In the genomic region with DNA sequence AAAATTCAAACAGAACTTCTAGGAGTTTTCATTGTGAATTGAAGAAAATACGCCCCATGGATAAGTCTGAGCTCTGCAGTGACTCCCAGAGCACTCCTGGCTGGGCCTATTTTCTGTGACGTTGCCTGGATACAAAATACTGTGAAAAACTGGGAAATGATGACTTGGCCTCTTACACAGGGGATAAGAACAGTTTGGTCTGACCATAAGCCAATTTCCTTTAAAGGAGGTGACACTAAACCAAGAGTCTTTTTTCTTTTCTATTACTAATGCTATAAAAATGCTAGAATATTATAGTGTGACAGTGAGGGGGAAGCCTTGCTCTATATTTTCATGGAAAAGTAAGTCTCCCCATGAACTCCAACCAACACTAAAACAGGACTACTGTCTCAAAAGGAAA, we compare ENCODE assay signal across 9 cellular contexts. TPM values are rescaled to one million over a fixed set of nuclear protein-coding genes. Genes with fewer than 3 reads are reported as not detected.
DNase-seq lines count a peak whose midpoint lies in the region; ATAC-seq and FAIRE-seq lines count a peak whose summit lies in the region.
"Had no signal": no experiment of that assay in that cellular context is flagged by ENCODE, and none has a peak within 500 bp of the region (broad histone marks: within the 10 kb centered on the region; RNA-seq: fewer than 3 reads in every experiment).

No MANE protein-coding gene starts in this region.

- H3K36me3 Mint-ChIP-seq in activated T-helper 17 cell treated with anti-CD3 and anti-CD28 coated beads, Interleukin-2, amount 50 U/mL, for 72 hours (ENCODE audit: low read depth) = peaks cover 4% of the 10 kb centered on the region
- H3K36me3 Mint-ChIP-seq in activated CD4-positive, alpha-beta T cell treated with anti-CD3 and anti-CD28 coated beads, Interleukin-2, amount 10 ng/mL, durations not matched to agents 7 days and 5 days (ENCODE audit: low read depth) = no peaks in the 10 kb centered on the region

- no peaks in the 10 kb centered on the region for H3K9me3 Mint-ChIP-seq in activated T-helper 17 cell treated with anti-CD3 and anti-CD28 coated beads, Interleukin-2, amount 50 U/mL, for 72 hours
- H3K9me3 Mint-ChIP-seq in activated CD4-positive, alpha-beta T cell treated with anti-CD3 and anti-CD28 coated beads, Interleukin-2, amount 10 ng/mL, durations not matched to agents 7 days and 5 days = no peaks in the 10 kb centered on the region

- H3K27ac ChIP-seq in small intestine (ENCODE audit: low read depth in 1 of 2, low read length in 1 of 2) = peak overlapping the region in 1 of 2 donors; percentile 91

- 55 to 83% (median 80%) methylated on average over 2 of the region's 2 CpGs for WGBS in small intestine, 3 donors

- no peaks in the 10 kb centered on the region for H3K27me3 Mint-ChIP-seq in activated T-helper 17 cell treated with anti-CD3 and anti-CD28 coated beads, Interleukin-2, amount 50 U/mL, for 72 hours
- H3K27me3 Mint-ChIP-seq in activated CD4-positive, alpha-beta T cell treated with anti-CD3 and anti-CD28 coated beads, Interleukin-2, amount 10 ng/mL, durations not matched to agents 7 days and 5 days = no peaks in the 10 kb centered on the region

- no peaks in the 10 kb centered on the region for H3K27me3 ChIP-seq in small intestine (ENCODE audit: control insufficient read depth in 2 of 2, insufficient read depth in 2 of 2, low read length in 2 of 2)

- no peaks in the 10 kb centered on the region for H3K36me3 ChIP-seq in small intestine (ENCODE audit: control insufficient read depth in 2 of 2, insufficient read depth in 2 of 2, low read length in 2 of 2)

- CTCF ChIA-PET in activated CD4-positive, alpha-beta T cell treated with anti-CD3 and anti-CD28 coated beads, Interleukin-2, amount 10 ng/mL, durations not matched to agents 7 days and 5 days (lab: Charles Lee) = interaction anchor here (1.1 kb wide), 1 partner anchor 25 kb away, joined by 3 read pairs; no protein-coding TSS in a partner anchor

- H3K4me3 Mint-ChIP-seq in activated T-helper 17 cell treated with anti-CD3 and anti-CD28 coated beads, Interleukin-2, amount 50 U/mL, for 72 hours = no peak overlapping the region
- H3K4me3 Mint-ChIP-seq in activated CD4-positive, alpha-beta T cell treated with anti-CD3 and anti-CD28 coated beads, Interleukin-2, amount 10 ng/mL, durations not matched to agents 7 days and 5 days = no peak overlapping the region

- peak overlapping the region; percentile 58 for H3K27ac Mint-ChIP-seq in activated T-helper 17 cell treated with anti-CD3 and anti-CD28 coated beads, Interleukin-2, amount 50 U/mL, for 72 hours
- no peak overlapping the region for H3K27ac Mint-ChIP-seq in activated CD4-positive, alpha-beta T cell treated with anti-CD3 and anti-CD28 coated beads, Interleukin-2, amount 10 ng/mL, durations not matched to agents 7 days and 5 days

- DNase-seq in G401 (ENCODE audit: low spot score) (peak; percentile 55), Right ventricle myocardium superior (peak; percentile 56), pulmonary artery endothelial cell (ENCODE audit: low read depth, low spot score) (peak; percentile 91), small intestine (no peak), NCI-H1048 (lab: John Stamatoyannopoulos, UW) (no peak)
- DNase-seq in activated CD4-positive, alpha-beta T cell treated with anti-CD3 and anti-CD28 coated beads, Interleukin-2, amount 10 ng/mL, durations not matched to agents 7 days and 5 days = no peak
- DNase-seq: stimulated activated CD4-positive, alpha-beta T cell treated with anti-CD3 and anti-CD28 coated beads, Interleukin-15, amount 100 ng/mL, for 24 hours had no signal

- FAIRE-seq in small intestine (lab: Jason Lieb, UNC) = no peak

- no peaks in the 10 kb centered on the region for H3K9me3 ChIP-seq in small intestine (ENCODE audit: control insufficient read depth, low read depth)

- H3K4me1 Mint-ChIP-seq in activated T-helper 17 cell treated with anti-CD3 and anti-CD28 coated beads, Interleukin-2, amount 50 U/mL, for 72 hours = no peaks in the 10 kb centered on the region
- no peaks in the 10 kb centered on the region for H3K4me1 Mint-ChIP-seq in activated CD4-positive, alpha-beta T cell treated with anti-CD3 and anti-CD28 coated beads, Interleukin-2, amount 10 ng/mL, durations not matched to agents 7 days and 5 days

- intact Hi-C loops in Right ventricle myocardium superior (cut with DNase I) = no loop called here

- ATAC-seq in activated T-helper 17 cell treated with anti-CD3 and anti-CD28 coated beads, Interleukin-2, amount 50 U/mL, for 72 hours (replicated peaks) = no peak
- peak; percentile 79 for ATAC-seq in Right ventricle myocardium superior (ENCODE audit: poor library complexity)
- no peak for ATAC-seq in HG03196 (IDR thresholded peaks at IDR 0.05; ENCODE audit: unreplicated experiment)

- POLR2A ChIA-PET in activated CD4-positive, alpha-beta T cell treated with anti-CD3 and anti-CD28 coated beads, Interleukin-2, amount 10 ng/mL, durations not matched to agents 7 days and 5 days (lab: Charles Lee) = no interaction called here

- in situ Hi-C loops in G401 (cut with HindIII; ENCODE audit: low sequenced_read_pairs) = no loop called here

- no peak overlapping the region for H3K4me3 ChIP-seq in small intestine (ENCODE audit: low read depth in 1 of 2, low read length in 2 of 2)

- peaks cover 0 to 3% of the 10 kb centered on the region in 2 donors for H3K4me1 ChIP-seq in small intestine (ENCODE audit: control insufficient read depth in 2 of 2, insufficient read depth in 1 of 2, low read depth in 1 of 2, low read length in 1 of 2)

RNA-seq across cellular contexts. Expression of a gene that starts 45.6 kb away (rescaled TPM):
- 71.6 and 72.7 TPM in 2 replicates for total RNA-seq in G401 (2014; rRNA removed; shearing (Covaris generic))
- 10 to 100 TPM; 30.6 to 50.2 TPM for total RNA-seq in activated T-helper 17 cell treated with anti-CD3 and anti-CD28 coated beads, Interleukin-2, amount 50 U/mL, for 72 hours
- total RNA-seq in Right ventricle myocardium superior (30.4 TPM), pulmonary artery endothelial cell (243 and 321 TPM in 2 replicates)
- 1 to 10 TPM; 1.4 to 2.7 TPM for total RNA-seq in activated CD4-positive, alpha-beta T cell treated with anti-CD3 and anti-CD28 coated beads, Interleukin-2, amount 10 ng/mL, durations not matched to agents 7 days and 5 days
- 10 to 100 TPM in 1 of 3 donors, 1 to 10 TPM in 2; 1.6 to 20.6 (median 2.0) TPM for polyA plus RNA-seq in small intestine

RNA-seq across cellular contexts. Expression of a gene that starts 59.8 kb away (rescaled TPM):
- 52.9 and 58.9 TPM in 2 replicates for total RNA-seq in G401 (2014; rRNA removed; shearing (Covaris generic))
- 10 to 100 TPM; 47.8 to 73.8 TPM for total RNA-seq in activated T-helper 17 cell treated with anti-CD3 and anti-CD28 coated beads, Interleukin-2, amount 50 U/mL, for 72 hours
- total RNA-seq in Right ventricle myocardium superior (0.59 TPM), pulmonary artery endothelial cell (43.5 and 92.2 TPM in 2 replicates)
- 10 to 100 TPM; 77.5 to 92.3 TPM for total RNA-seq in activated CD4-positive, alpha-beta T cell treated with anti-CD3 and anti-CD28 coated beads, Interleukin-2, amount 10 ng/mL, durations not matched to agents 7 days and 5 days
- polyA plus RNA-seq in small intestine = 10 to 100 TPM in 1 of 3 donors, 1 to 10 TPM in 1, under 1 TPM in 1; 0.27 to 21.7 (median 1.1) TPM

Comparison
In these comparisons a context has a peak if more than half of its experiments do, and no peak if none do; other contexts are left out.
1. DNase-seq: peak in G401 (single experiment), Right ventricle myocardium superior (single experiment) and pulmonary artery endothelial cell (single experiment); none in activated CD4-positive, alpha-beta T cell treated with anti-CD3 and anti-CD28 coated beads, Interleukin-2, amount 10 ng/mL, durations not matched to agents 7 days and 5 days (single experiment), small intestine (single experiment) and NCI-H1048 (single experiment).
2. RNA of a gene that starts 59.8 kb away (total RNA-seq): 77.5 to 92.3 TPM in activated CD4-positive, alpha-beta T cell treated with anti-CD3 and anti-CD28 coated beads, Interleukin-2, amount 10 ng/mL, durations not matched to agents 7 days and 5 days, 47.8 to 73.8 TPM in activated T-helper 17 cell treated with anti-CD3 and anti-CD28 coated beads, Interleukin-2, amount 50 U/mL, for 72 hours, 52.9 to 58.9 TPM in G401 and 43.5 to 92.2 TPM in pulmonary artery endothelial cell; 0.59 TPM in Right ventricle myocardium superior (single experiment); every median in the first group is over 10 times any median in the second.